ENCODE assay signal across 2 cellular contexts in the genomic region with DNA sequence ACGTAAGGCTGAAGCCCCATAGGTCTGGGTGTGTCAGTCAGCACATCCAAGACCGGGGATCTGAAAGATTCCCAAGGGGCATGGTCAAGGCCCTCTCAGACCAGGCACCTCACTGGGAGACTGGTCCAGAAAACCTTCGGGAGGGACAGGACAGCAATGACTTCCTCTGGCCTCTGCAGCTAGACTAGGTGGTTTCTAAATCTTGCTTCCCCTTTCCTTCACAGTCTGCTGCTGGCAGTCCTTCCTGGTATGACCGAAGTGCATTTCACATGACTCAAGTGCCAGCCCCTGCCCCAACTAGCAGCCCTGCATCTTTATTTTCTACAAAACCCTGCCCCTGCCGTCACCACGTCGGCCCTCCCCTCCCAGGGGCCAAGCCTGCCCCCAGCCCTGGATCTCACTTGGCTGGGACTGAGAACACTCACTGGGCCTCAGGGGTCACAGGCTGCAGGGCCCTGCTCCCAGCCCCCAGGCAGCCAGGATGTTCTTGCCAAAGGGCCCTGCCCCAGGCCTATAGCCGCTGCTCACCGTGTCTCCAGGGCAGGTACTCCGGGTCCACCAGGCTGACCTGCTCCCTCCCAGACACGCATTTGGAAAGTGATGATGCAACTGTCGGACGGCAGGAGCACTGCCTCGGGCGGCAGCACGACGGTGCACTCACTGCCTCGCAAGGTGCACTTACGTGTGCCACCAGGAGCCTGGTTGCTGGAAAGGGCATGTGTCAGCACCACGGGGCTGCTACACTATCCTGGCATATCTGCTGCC.
TF ChIP-seq lines count a peak whose summit lies in the region.

No MANE protein-coding gene starts in this region.

TF ChIP-seq in GM12891, 5 proteins besides CTCF, POLR2A, EP300 and RAD21:
- TF ChIP-seq POLR2AphosphoS5 (IDR thresholded peaks at IDR 0.05; ENCODE audit: low read depth, low read length) (no peak), SPI1 (IDR thresholded peaks at IDR 0.05; ENCODE audit: low read depth, low read length) (peak; percentile 56), POU2F2 (IDR thresholded peaks at IDR 0.05; ENCODE audit: low read depth, low read length) (no peak), TAF1 (IDR thresholded peaks at IDR 0.05; ENCODE audit: low read depth, low read length) (no peak), PAX5 (IDR thresholded peaks at IDR 0.05; ENCODE audit: insufficient read depth, low read length, severe bottlenecking) (no peak)

TF ChIP-seq in K562, 482 proteins besides CTCF, POLR2A, EP300 and RAD21:
- TF ChIP-seq MAX (CRISPR knock-in tag; IDR thresholded peaks at IDR 0.05) (0 out of 2 replicates have a peak, but pooled peaks have one; percentile 15), CEBPG (CRISPR knock-in tag; IDR thresholded peaks at IDR 0.05) (peak; percentile 74; the same call in 1 of the 2 replicates), CEBPG (tag; conservative IDR thresholded peaks at IDR 0.05 in 1 of 2, IDR thresholded peaks at IDR 0.05 in 1 of 2) (no peak), ZNF121 (CRISPR knock-in tag; conservative IDR thresholded peaks at IDR 0.05) (peak; percentile 30; the same call in 1 of the 2 replicates), MECOM (CRISPR knock-in tag; IDR thresholded peaks at IDR 0.05) (no peak), BMI1 (IDR thresholded peaks at IDR 0.05; ENCODE audit: low read length) (no peak), CEBPB (tag; IDR thresholded peaks at IDR 0.05) (peak; percentile 46; the same call in 1 of the 2 replicates), SUPT5H (IDR thresholded peaks at IDR 0.05) (0 out of 2 replicates have a peak, but pooled peaks have one; percentile 18)
- TF ChIP-seq, protein P1, sequence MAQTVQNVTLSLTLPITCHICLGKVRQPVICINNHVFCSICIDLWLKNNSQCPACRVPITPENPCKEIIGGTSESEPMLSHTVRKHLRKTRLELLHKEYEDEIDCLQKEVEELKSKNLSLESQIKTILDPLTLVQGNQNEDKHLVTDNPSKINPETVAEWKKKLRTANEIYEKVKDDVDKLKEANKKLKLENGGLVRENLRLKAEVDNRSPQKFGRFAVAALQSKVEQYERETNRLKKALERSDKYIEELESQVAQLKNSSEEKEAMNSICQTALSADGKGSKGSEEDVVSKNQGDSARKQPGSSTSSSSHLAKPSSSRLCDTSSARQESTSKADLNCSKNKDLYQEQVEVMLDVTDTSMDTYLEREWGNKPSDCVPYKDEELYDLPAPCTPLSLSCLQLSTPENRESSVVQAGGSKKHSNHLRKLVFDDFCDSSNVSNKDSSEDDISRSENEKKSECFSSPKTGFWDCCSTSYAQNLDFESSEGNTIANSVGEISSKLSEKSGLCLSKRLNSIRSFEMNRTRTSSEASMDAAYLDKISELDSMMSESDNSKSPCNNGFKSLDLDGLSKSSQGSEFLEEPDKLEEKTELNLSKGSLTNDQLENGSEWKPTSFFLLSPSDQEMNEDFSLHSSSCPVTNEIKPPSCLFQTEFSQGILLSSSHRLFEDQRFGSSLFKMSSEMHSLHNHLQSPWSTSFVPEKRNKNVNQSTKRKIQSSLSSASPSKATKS (CRISPR knock-in tag; IDR thresholded peaks at IDR 0.05), result no peak
- TF ChIP-seq, protein P2, sequence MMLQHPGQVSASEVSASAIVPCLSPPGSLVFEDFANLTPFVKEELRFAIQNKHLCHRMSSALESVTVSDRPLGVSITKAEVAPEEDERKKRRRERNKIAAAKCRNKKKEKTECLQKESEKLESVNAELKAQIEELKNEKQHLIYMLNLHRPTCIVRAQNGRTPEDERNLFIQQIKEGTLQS (IDR thresholded peaks at IDR 0.05), result peak; percentile 75
- TF ChIP-seq, protein P2 (CRISPR knock-in tag; conservative IDR thresholded peaks at IDR 0.05), result no peak
